Comparison of ENCODE assay signal across 1 cellular context in the genomic region with DNA sequence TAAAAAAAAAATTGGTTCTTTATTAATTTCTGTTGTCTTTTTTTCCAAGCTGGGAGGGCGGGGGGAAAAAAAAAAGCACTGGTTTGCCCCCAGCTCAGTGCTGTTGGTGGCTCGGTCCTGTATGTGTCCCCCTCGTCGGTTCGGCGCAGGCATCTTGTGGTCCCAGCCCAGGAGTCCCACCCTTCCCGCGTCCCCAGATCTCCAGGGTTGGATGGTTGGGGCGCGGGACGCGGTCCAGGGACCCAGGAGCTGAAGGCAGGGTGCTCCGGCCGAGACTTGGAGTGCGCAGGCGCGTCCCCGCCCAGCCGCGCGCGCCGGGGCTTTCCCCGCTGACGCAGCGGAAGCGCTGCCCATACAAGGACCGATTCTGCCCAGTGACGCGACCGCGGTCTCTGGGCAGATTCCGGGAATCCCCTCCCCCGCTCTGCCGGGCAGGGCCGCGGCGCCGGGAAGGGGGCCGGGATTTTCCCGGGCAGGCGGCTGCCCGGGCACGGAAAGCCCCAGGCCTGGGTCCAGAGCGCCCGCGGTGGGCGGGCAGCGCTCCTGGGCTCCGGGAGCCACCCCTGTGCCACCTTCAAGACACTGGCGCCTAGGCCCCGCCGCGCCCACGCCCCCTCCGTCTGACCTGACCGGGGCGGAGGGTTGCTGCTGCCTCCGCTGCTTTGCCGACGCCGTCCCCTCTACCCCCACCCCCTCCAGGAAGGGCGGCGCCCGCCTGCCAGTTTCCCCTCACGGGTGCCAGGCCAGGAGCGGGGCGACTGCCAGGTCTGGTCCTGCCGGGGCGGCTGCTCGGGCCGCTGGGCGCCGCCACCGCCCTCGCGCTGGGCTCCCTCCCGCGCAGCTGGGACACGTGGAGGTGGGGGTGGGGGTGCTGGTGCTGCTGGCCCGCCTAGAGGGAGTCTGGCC.
A peak's percentile ranks its signal among the peaks of the same experiment; 100 is the strongest.
TF ChIP-seq lines count a peak whose summit lies in the region.

No MANE protein-coding gene starts in this region.

TF ChIP-seq in GM12878, 131 proteins besides CTCF, POLR2A, EP300 and RAD21 (continues in another document):
- TF ChIP-seq RB1 (IDR thresholded peaks at IDR 0.05; ENCODE audit: borderline replicate concordance) (peak; percentile 71; the same call in 1 of the 2 replicates), PAX5 (IDR thresholded peaks at IDR 0.05; ENCODE audit: borderline replicate concordance, low read depth, low read length) (peak; percentile 97), RUNX3 (IDR thresholded peaks at IDR 0.05; ENCODE audit: low read length) (no peak), ESRRA (IDR thresholded peaks at IDR 0.05; ENCODE audit: low read length) (peak; percentile 86), FOXM1 (IDR thresholded peaks at IDR 0.05; ENCODE audit: low read depth, low read length) (no peak), CREM (IDR thresholded peaks at IDR 0.05; ENCODE audit: low read depth) (peak; percentile 80), ETV6 (conservative IDR thresholded peaks at IDR 0.05 in 1 of 2, IDR thresholded peaks at IDR 0.05 in 1 of 2; ENCODE audit: borderline replicate concordance in 1 of 2, low read depth in 1 of 2) (no peak), RFX5 (IDR thresholded peaks at IDR 0.05; ENCODE audit: low read depth, low read length) (peak; percentile 93), CEBPB (IDR thresholded peaks at IDR 0.05; ENCODE audit: borderline replicate concordance in 1 of 2, low read depth in 2 of 2, low read length in 2 of 2) (no peak), IKZF1 (conservative IDR thresholded peaks at IDR 0.05) (peak; percentile 100), SMARCA5 (IDR thresholded peaks at IDR 0.05) (peak; percentile 60; the same call in 1 of the 2 replicates), ZNF24 (IDR thresholded peaks at IDR 0.05) (0 out of 2 replicates have a peak, but pooled peaks have one; percentile 11), MXI1 (IDR thresholded peaks at IDR 0.05; ENCODE audit: low read depth, low read length) (peak; percentile 46), WRNIP1 (IDR thresholded peaks at IDR 0.05; ENCODE audit: borderline replicate concordance, low read depth, low read length) (no peak), BACH1 (IDR thresholded peaks at IDR 0.05; ENCODE audit: borderline replicate concordance) (peak; percentile 99), SP1 (IDR thresholded peaks at IDR 0.05; ENCODE audit: low read depth, low read length) (peak; percentile 11), SMC3 (IDR thresholded peaks at IDR 0.05; ENCODE audit: borderline replicate concordance, low read length) (no peak; the same call in 1 of the 2 replicates), MYB (IDR thresholded peaks at IDR 0.05; ENCODE audit: borderline replicate concordance, low read depth, low read length) (no peak), FOXK2 (IDR thresholded peaks at IDR 0.05) (no peak), NBN (IDR thresholded peaks at IDR 0.05) (peak; percentile 72), TBL1XR1 (IDR thresholded peaks at IDR 0.05; ENCODE audit: low read depth, low read length) (peak; percentile 72), CBX5 (IDR thresholded peaks at IDR 0.05; ENCODE audit: low read depth) (no peak), YBX1 (IDR thresholded peaks at IDR 0.05) (no peak), BCL11A (IDR thresholded peaks at IDR 0.05; ENCODE audit: low read depth, low read length) (peak; percentile 81), EZH2 (IDR thresholded peaks at IDR 0.05; ENCODE audit: borderline replicate concordance, control insufficient read depth, low read depth, low read length) (no peak), LARP7 (IDR thresholded peaks at IDR 0.05) (peak; percentile 87), NFYA (IDR thresholded peaks at IDR 0.05; ENCODE audit: borderline replicate concordance, low read depth, low read length) (no peak), GATAD2B (conservative IDR thresholded peaks at IDR 0.05; ENCODE audit: low read depth) (peak; percentile 100), CBX3 (IDR thresholded peaks at IDR 0.05; ENCODE audit: borderline replicate concordance, low read depth) (no peak), TARDBP (IDR thresholded peaks at IDR 0.05; ENCODE audit: borderline replicate concordance) (no peak; the same call in 1 of the 2 replicates), CREB1 (IDR thresholded peaks at IDR 0.05; ENCODE audit: low read depth) (no peak), KAT2A (conservative IDR thresholded peaks at IDR 0.05; ENCODE audit: control insufficient read depth, low read depth, low read length) (no peak), PML (IDR thresholded peaks at IDR 0.05; ENCODE audit: low read length) (no peak), ZBED1 (IDR thresholded peaks at IDR 0.05; ENCODE audit: borderline replicate concordance) (no peak), HDAC2 (IDR thresholded peaks at IDR 0.05) (0 out of 2 replicates have a peak, but pooled peaks have one; percentile 46), BMI1 (IDR thresholded peaks at IDR 0.05; ENCODE audit: borderline replicate concordance) (peak; percentile 56; the same call in 1 of the 2 replicates), CHD1 (IDR thresholded peaks at IDR 0.05; ENCODE audit: low read depth, low read length) (peak; percentile 73; the same call in 1 of the 2 replicates), SUZ12 (IDR thresholded peaks at IDR 0.05; ENCODE audit: unreplicated experiment) (no peak)
- TF ChIP-seq, protein P1, sequence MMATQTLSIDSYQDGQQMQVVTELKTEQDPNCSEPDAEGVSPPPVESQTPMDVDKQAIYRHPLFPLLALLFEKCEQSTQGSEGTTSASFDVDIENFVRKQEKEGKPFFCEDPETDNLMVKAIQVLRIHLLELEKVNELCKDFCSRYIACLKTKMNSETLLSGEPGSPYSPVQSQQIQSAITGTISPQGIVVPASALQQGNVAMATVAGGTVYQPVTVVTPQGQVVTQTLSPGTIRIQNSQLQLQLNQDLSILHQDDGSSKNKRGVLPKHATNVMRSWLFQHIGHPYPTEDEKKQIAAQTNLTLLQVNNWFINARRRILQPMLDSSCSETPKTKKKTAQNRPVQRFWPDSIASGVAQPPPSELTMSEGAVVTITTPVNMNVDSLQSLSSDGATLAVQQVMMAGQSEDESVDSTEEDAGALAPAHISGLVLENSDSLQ (IDR thresholded peaks at IDR 0.05), result no peak; the same call in 1 of the 2 replicates
- TF ChIP-seq, protein P2, sequence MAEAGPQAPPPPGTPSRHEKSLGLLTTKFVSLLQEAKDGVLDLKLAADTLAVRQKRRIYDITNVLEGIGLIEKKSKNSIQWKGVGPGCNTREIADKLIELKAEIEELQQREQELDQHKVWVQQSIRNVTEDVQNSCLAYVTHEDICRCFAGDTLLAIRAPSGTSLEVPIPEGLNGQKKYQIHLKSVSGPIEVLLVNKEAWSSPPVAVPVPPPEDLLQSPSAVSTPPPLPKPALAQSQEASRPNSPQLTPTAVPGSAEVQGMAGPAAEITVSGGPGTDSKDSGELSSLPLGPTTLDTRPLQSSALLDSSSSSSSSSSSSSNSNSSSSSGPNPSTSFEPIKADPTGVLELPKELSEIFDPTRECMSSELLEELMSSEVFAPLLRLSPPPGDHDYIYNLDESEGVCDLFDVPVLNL (IDR thresholded peaks at IDR 0.05; ENCODE audit: low read depth, low read length), result peak; percentile 53; the same call in 1 of the 2 replicates
- TF ChIP-seq, protein P3, sequence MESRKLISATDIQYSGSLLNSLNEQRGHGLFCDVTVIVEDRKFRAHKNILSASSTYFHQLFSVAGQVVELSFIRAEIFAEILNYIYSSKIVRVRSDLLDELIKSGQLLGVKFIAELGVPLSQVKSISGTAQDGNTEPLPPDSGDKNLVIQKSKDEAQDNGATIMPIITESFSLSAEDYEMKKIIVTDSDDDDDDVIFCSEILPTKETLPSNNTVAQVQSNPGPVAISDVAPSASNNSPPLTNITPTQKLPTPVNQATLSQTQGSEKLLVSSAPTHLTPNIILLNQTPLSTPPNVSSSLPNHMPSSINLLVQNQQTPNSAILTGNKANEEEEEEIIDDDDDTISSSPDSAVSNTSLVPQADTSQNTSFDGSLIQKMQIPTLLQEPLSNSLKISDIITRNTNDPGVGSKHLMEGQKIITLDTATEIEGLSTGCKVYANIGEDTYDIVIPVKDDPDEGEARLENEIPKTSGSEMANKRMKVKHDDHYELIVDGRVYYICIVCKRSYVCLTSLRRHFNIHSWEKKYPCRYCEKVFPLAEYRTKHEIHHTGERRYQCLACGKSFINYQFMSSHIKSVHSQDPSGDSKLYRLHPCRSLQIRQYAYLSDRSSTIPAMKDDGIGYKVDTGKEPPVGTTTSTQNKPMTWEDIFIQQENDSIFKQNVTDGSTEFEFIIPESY (IDR thresholded peaks at IDR 0.05), result 0 out of 2 replicates have a peak, but pooled peaks have one; percentile 68
- TF ChIP-seq, protein P4, sequence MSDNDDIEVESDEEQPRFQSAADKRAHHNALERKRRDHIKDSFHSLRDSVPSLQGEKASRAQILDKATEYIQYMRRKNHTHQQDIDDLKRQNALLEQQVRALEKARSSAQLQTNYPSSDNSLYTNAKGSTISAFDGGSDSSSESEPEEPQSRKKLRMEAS (IDR thresholded peaks at IDR 0.05; ENCODE audit: low read depth, low read length), result peak; percentile 93
- TF ChIP-seq, protein P5, sequence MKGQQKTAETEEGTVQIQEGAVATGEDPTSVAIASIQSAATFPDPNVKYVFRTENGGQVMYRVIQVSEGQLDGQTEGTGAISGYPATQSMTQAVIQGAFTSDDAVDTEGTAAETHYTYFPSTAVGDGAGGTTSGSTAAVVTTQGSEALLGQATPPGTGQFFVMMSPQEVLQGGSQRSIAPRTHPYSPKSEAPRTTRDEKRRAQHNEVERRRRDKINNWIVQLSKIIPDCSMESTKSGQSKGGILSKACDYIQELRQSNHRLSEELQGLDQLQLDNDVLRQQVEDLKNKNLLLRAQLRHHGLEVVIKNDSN (IDR thresholded peaks at IDR 0.05; ENCODE audit: borderline replicate concordance, extremely low read length, insufficient read depth, low read depth, low read length), result peak; percentile 62
- TF ChIP-seq, protein P6, sequence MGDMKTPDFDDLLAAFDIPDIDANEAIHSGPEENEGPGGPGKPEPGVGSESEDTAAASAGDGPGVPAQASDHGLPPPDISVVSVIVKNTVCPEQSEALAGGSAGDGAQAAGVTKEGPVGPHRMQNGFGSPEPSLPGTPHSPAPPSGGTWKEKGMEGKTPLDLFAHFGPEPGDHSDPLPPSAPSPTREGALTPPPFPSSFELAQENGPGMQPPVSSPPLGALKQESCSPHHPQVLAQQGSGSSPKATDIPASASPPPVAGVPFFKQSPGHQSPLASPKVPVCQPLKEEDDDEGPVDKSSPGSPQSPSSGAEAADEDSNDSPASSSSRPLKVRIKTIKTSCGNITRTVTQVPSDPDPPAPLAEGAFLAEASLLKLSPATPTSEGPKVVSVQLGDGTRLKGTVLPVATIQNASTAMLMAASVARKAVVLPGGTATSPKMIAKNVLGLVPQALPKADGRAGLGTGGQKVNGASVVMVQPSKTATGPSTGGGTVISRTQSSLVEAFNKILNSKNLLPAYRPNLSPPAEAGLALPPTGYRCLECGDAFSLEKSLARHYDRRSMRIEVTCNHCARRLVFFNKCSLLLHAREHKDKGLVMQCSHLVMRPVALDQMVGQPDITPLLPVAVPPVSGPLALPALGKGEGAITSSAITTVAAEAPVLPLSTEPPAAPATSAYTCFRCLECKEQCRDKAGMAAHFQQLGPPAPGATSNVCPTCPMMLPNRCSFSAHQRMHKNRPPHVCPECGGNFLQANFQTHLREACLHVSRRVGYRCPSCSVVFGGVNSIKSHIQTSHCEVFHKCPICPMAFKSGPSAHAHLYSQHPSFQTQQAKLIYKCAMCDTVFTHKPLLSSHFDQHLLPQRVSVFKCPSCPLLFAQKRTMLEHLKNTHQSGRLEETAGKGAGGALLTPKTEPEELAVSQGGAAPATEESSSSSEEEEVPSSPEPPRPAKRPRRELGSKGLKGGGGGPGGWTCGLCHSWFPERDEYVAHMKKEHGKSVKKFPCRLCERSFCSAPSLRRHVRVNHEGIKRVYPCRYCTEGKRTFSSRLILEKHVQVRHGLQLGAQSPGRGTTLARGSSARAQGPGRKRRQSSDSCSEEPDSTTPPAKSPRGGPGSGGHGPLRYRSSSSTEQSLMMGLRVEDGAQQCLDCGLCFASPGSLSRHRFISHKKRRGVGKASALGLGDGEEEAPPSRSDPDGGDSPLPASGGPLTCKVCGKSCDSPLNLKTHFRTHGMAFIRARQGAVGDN (IDR thresholded peaks at IDR 0.05), result peak; percentile 89
- TF ChIP-seq, protein P7, sequence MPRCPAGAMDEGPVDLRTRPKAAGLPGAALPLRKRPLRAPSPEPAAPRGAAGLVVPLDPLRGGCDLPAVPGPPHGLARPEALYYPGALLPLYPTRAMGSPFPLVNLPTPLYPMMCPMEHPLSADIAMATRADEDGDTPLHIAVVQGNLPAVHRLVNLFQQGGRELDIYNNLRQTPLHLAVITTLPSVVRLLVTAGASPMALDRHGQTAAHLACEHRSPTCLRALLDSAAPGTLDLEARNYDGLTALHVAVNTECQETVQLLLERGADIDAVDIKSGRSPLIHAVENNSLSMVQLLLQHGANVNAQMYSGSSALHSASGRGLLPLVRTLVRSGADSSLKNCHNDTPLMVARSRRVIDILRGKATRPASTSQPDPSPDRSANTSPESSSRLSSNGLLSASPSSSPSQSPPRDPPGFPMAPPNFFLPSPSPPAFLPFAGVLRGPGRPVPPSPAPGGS (IDR thresholded peaks at IDR 0.05; ENCODE audit: borderline replicate concordance, insufficient read depth, low read depth, low read length, poor library complexity, severe bottlenecking), result peak; percentile 91
- TF ChIP-seq, protein P8, sequence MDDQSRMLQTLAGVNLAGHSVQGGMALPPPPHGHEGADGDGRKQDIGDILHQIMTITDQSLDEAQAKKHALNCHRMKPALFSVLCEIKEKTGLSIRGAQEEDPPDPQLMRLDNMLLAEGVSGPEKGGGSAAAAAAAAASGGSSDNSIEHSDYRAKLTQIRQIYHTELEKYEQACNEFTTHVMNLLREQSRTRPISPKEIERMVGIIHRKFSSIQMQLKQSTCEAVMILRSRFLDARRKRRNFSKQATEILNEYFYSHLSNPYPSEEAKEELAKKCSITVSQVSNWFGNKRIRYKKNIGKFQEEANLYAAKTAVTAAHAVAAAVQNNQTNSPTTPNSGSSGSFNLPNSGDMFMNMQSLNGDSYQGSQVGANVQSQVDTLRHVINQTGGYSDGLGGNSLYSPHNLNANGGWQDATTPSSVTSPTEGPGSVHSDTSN (IDR thresholded peaks at IDR 0.05; ENCODE audit: insufficient replicate concordance, low read depth, low read length), result peak; percentile 24
- TF ChIP-seq, protein P9, sequence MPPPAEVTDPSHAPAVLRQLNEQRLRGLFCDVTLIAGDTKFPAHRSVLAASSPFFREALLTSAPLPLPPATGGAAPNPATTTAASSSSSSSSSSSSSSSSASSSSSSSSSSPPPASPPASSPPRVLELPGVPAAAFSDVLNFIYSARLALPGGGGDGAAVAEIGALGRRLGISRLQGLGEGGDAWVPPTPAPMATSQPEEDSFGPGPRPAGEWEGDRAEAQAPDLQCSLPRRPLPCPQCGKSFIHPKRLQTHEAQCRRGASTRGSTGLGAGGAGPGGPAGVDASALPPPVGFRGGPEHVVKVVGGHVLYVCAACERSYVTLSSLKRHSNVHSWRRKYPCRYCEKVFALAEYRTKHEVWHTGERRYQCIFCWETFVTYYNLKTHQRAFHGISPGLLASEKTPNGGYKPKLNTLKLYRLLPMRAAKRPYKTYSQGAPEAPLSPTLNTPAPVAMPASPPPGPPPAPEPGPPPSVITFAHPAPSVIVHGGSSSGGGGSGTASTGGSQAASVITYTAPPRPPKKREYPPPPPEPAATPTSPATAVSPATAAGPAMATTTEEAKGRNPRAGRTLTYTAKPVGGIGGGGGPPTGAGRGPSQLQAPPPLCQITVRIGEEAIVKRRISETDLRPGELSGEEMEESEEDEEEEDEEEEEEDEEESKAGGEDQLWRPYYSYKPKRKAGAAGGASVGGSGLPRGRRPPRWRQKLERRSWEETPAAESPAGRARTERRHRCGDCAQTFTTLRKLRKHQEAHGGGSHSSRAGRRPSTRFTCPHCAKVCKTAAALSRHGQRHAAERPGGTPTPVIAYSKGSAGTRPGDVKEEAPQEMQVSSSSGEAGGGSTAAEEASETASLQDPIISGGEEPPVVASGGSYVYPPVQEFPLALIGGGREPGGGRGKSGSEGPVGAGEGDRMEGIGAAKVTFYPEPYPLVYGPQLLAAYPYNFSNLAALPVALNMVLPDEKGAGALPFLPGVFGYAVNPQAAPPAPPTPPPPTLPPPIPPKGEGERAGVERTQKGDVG (CRISPR knock-in tag; IDR thresholded peaks at IDR 0.05), result peak; percentile 59; the same call in 1 of the 2 replicates
